ENCODE assay signal across 8 cellular contexts in the genomic region with DNA sequence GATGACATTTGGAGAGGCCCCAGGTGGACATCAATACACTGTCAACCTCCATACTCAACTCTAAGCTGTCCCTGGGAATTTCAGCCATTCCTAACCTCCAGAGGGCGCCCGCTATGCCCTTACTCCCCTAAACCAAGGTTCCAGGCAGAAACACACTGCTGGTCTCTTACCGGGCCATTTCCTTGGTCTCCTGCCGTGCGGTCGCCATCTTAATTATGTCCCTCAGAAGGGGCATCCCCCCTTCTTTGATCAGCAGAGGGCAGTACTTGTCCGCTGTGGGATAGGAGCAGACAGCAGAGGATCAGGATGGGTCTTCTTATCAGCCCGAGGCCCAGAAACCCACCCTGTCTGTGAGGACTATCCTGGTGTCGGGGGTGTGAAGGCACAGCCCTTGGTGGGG. TPM values are rescaled to one million over a fixed set of nuclear protein-coding genes. Genes with fewer than 3 reads are reported as not detected.
DNase-seq lines count a peak whose midpoint lies in the region; TF ChIP-seq lines count a peak whose summit lies in the region.

No MANE protein-coding gene starts in this region.

- no peaks in the 10 kb centered on the region for H3K27me3 Mint-ChIP-seq in activated CD4-positive, alpha-beta memory T cell treated with anti-CD3 and anti-CD28 coated beads for 36 hours
- H3K27me3 Mint-ChIP-seq in activated CD4-positive, alpha-beta memory T cell treated with anti-CD3 and anti-CD28 coated beads, Interleukin-2, amount 10 ng/mL, durations not matched to agents 7 days and 5 days: no peaks in the 10 kb centered on the region
- no peaks in the 10 kb centered on the region for H3K27me3 Mint-ChIP-seq in neural crest cell (ENCODE audit: low read depth)

- CTCF ChIA-PET in activated CD4-positive, alpha-beta memory T cell treated with anti-CD3 and anti-CD28 coated beads for 36 hours (lab: Charles Lee): interaction anchor here (1.5 kb wide), 1 partner anchor 9 kb away, joined by 4 read pairs; the partner anchor contains the start of gene ZDHHC12
- CTCF ChIA-PET in activated CD4-positive, alpha-beta memory T cell treated with anti-CD3 and anti-CD28 coated beads, Interleukin-2, amount 10 ng/mL, durations not matched to agents 7 days and 5 days (lab: Charles Lee): no interaction called here

- H3K27ac Mint-ChIP-seq in activated CD4-positive, alpha-beta memory T cell treated with anti-CD3 and anti-CD28 coated beads for 36 hours: no peak overlapping the region
- H3K27ac Mint-ChIP-seq in activated CD4-positive, alpha-beta memory T cell treated with anti-CD3 and anti-CD28 coated beads, Interleukin-2, amount 10 ng/mL, durations not matched to agents 7 days and 5 days: no peak overlapping the region
- peak overlapping the region; percentile 88 for H3K27ac Mint-ChIP-seq in neural crest cell (ENCODE audit: unreplicated experiment)

- H3K4me1 Mint-ChIP-seq in activated CD4-positive, alpha-beta memory T cell treated with anti-CD3 and anti-CD28 coated beads for 36 hours (ENCODE audit: low read depth): no peaks in the 10 kb centered on the region
- peaks cover 5% of the 10 kb centered on the region for H3K4me1 Mint-ChIP-seq in activated CD4-positive, alpha-beta memory T cell treated with anti-CD3 and anti-CD28 coated beads, Interleukin-2, amount 10 ng/mL, durations not matched to agents 7 days and 5 days
- H3K4me1 Mint-ChIP-seq in neural crest cell: peaks cover 8% of the 10 kb centered on the region

- POLR2A ChIA-PET in activated CD4-positive, alpha-beta memory T cell treated with anti-CD3 and anti-CD28 coated beads for 36 hours (lab: Charles Lee): no interaction called here
- POLR2A ChIA-PET in activated CD4-positive, alpha-beta memory T cell treated with anti-CD3 and anti-CD28 coated beads, Interleukin-2, amount 10 ng/mL, durations not matched to agents 7 days and 5 days (lab: Charles Lee): interaction anchor here (2.4 kb wide), 1 partner anchor 9 kb away, joined by 10 read pairs; the partner anchor contains the start of gene ZDHHC12

- H3K4me3 Mint-ChIP-seq in activated CD4-positive, alpha-beta memory T cell treated with anti-CD3 and anti-CD28 coated beads for 36 hours: no peak overlapping the region
- H3K4me3 Mint-ChIP-seq in activated CD4-positive, alpha-beta memory T cell treated with anti-CD3 and anti-CD28 coated beads, Interleukin-2, amount 10 ng/mL, durations not matched to agents 7 days and 5 days: no peak overlapping the region
- peak overlapping the region; percentile 61 for H3K4me3 Mint-ChIP-seq in neural crest cell

- intact Hi-C loops in activated CD4-positive, alpha-beta memory T cell treated with anti-CD3 and anti-CD28 coated beads for 36 hours (cut with micrococcal nuclease): no loop called here

- peaks cover 8% of the 10 kb centered on the region for H3K36me3 Mint-ChIP-seq in activated CD4-positive, alpha-beta memory T cell treated with anti-CD3 and anti-CD28 coated beads for 36 hours
- peaks cover 17% of the 10 kb centered on the region for H3K36me3 Mint-ChIP-seq in activated CD4-positive, alpha-beta memory T cell treated with anti-CD3 and anti-CD28 coated beads, Interleukin-2, amount 10 ng/mL, durations not matched to agents 7 days and 5 days (ENCODE audit: low read depth)
- peaks cover 3% of the 10 kb centered on the region for H3K36me3 Mint-ChIP-seq in neural crest cell (ENCODE audit: low read depth)

- peak; percentile 78 for TF ChIP-seq CTCF in neural crest cell (conservative IDR thresholded peaks at IDR 0.05)

- no peaks in the 10 kb centered on the region for H3K9me3 Mint-ChIP-seq in activated CD4-positive, alpha-beta memory T cell treated with anti-CD3 and anti-CD28 coated beads for 36 hours
- no peaks in the 10 kb centered on the region for H3K9me3 Mint-ChIP-seq in activated CD4-positive, alpha-beta memory T cell treated with anti-CD3 and anti-CD28 coated beads, Interleukin-2, amount 10 ng/mL, durations not matched to agents 7 days and 5 days
- H3K9me3 Mint-ChIP-seq in neural crest cell: no peaks in the 10 kb centered on the region

- peak; percentile 33 for DNase-seq in activated CD4-positive, alpha-beta memory T cell treated with anti-CD3 and anti-CD28 coated beads for 36 hours
- DNase-seq in activated CD4-positive, alpha-beta memory T cell treated with anti-CD3 and anti-CD28 coated beads, Interleukin-2, amount 10 ng/mL, durations not matched to agents 7 days and 5 days: no peak
- DNase-seq in NCI-H1694 (lab: John Stamatoyannopoulos, UW) (peak; percentile 92), SW480 (ENCODE audit: low spot score) (peak; percentile 93), fibroblast of peridontal ligament (ENCODE audit: extremely low read depth) (peak; percentile 60), neural crest cell (ENCODE audit: low read depth, low spot score) (peak; percentile 84)
- DNase-seq in effector CD4-positive, alpha-beta T cell: no peak
- DNase-seq in activated CD4-positive, CD25-positive, alpha-beta regulatory T cell treated with anti-CD3 and anti-CD28 coated beads, Interleukin-2, amount 50 U/mL, for 72 hours: no peak

RNA-seq across cellular contexts. Expression of gene ZDHHC12, which starts 9.3 kb away (rescaled TPM):
- total RNA-seq in activated CD4-positive, alpha-beta memory T cell treated with anti-CD3 and anti-CD28 coated beads for 36 hours: 10 to 100 TPM; 65.8 to 68.7 TPM
- total RNA-seq in activated CD4-positive, alpha-beta memory T cell treated with anti-CD3 and anti-CD28 coated beads, Interleukin-2, amount 10 ng/mL, durations not matched to agents 7 days and 5 days: 10 to 100 TPM; 79.3 to 81.5 TPM
- total RNA-seq in neural crest cell: 15.1 and 15.7 TPM in 2 replicates

RNA-seq across cellular contexts. Expression of gene PKN3, which starts 31.0 kb away (rescaled TPM):
- 10 to 100 TPM; 10.4 to 11.4 TPM for total RNA-seq in activated CD4-positive, alpha-beta memory T cell treated with anti-CD3 and anti-CD28 coated beads for 36 hours
- 1 to 10 TPM; 5.0 to 5.6 TPM for total RNA-seq in activated CD4-positive, alpha-beta memory T cell treated with anti-CD3 and anti-CD28 coated beads, Interleukin-2, amount 10 ng/mL, durations not matched to agents 7 days and 5 days
- total RNA-seq in neural crest cell: 28.0 and 30.0 TPM in 2 replicates

RNA-seq across cellular contexts. Expression of gene ZER1, which starts 38.5 kb away (rescaled TPM):
- 10 to 100 TPM; 16.2 to 18.0 TPM for total RNA-seq in activated CD4-positive, alpha-beta memory T cell treated with anti-CD3 and anti-CD28 coated beads for 36 hours
- total RNA-seq in activated CD4-positive, alpha-beta memory T cell treated with anti-CD3 and anti-CD28 coated beads, Interleukin-2, amount 10 ng/mL, durations not matched to agents 7 days and 5 days: 10 to 100 TPM; 24.1 to 24.4 TPM
- total RNA-seq in neural crest cell: 19.1 and 19.3 TPM in 2 replicates

RNA-seq across cellular contexts. Expression of gene SET, which starts 44.2 kb away (rescaled TPM):
- total RNA-seq in activated CD4-positive, alpha-beta memory T cell treated with anti-CD3 and anti-CD28 coated beads for 36 hours: 100 to 1,000 TPM; 578 to 592 TPM
- total RNA-seq in activated CD4-positive, alpha-beta memory T cell treated with anti-CD3 and anti-CD28 coated beads, Interleukin-2, amount 10 ng/mL, durations not matched to agents 7 days and 5 days: 100 to 1,000 TPM; 355 to 379 TPM
- total RNA-seq in neural crest cell: 891 and 930 TPM in 2 replicates

RNA-seq across cellular contexts. Expression of gene TBC1D13, which starts 53.8 kb away (rescaled TPM):
- total RNA-seq in activated CD4-positive, alpha-beta memory T cell treated with anti-CD3 and anti-CD28 coated beads for 36 hours: 10 to 100 TPM; 14.6 to 14.9 TPM
- 10 to 100 TPM; 18.0 to 21.4 TPM for total RNA-seq in activated CD4-positive, alpha-beta memory T cell treated with anti-CD3 and anti-CD28 coated beads, Interleukin-2, amount 10 ng/mL, durations not matched to agents 7 days and 5 days
- total RNA-seq in neural crest cell: 28.9 and 32.3 TPM in 2 replicates

Comparison
In these comparisons a context has a peak if more than half of its experiments do, and no peak if none do; other contexts are left out.
1. DNase-seq: peak in activated CD4-positive, alpha-beta memory T cell treated with anti-CD3 and anti-CD28 coated beads for 36 hours (single experiment), NCI-H1694 (single experiment), SW480 (single experiment), fibroblast of peridontal ligament (single experiment) and neural crest cell (single experiment); none in activated CD4-positive, alpha-beta memory T cell treated with anti-CD3 and anti-CD28 coated beads, Interleukin-2, amount 10 ng/mL, durations not matched to agents 7 days and 5 days (single experiment), effector CD4-positive, alpha-beta T cell (single experiment) and activated CD4-positive, CD25-positive, alpha-beta regulatory T cell treated with anti-CD3 and anti-CD28 coated beads, Interleukin-2, amount 50 U/mL, for 72 hours (single experiment).